In the genomic region with DNA sequence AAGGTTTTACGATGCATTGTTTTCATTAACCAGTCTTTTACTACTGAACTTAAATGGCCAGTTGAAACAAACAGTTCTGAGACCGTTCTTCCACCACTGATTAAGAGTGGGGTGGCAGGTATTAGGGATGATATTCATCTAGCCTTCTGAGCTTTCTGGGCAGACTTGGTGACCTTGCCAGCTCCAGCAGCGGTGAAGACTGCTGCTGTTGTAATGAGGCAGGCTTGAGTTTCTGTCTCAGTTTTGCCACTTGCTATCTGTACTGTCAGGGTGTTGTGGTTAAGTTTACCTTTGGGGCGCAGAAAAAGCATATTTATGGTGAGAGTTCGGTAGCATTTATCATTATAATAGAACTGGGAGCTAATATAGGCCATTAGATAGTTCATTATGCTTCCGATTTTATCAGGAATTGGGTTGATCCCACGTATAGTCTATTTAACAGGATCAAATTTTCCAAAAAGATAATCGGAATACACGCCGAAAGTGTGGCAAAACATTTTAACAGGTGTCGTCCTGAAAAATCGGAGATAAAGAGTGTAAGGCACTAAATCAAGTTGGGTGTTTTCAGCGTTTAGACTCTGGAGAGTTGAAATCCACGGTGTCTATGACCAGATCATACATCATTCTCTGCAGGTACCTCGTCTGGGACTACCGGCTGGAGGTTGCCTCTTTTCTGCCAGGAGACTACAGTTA, we compare ENCODE assay signal across 8 cellular contexts. TPM values are rescaled to one million over a fixed set of nuclear protein-coding genes. Genes with fewer than 3 reads are reported as not detected.
A peak's percentile ranks its signal among the peaks of the same experiment; 100 is the strongest.
DNase-seq lines count a peak whose midpoint lies in the region; ATAC-seq and TF ChIP-seq lines count a peak whose summit lies in the region.

No MANE protein-coding gene starts in this region.

- peak overlapping the region; percentile 98 for H3K4ac ChIP-seq in IMR-90 (ENCODE audit: low read depth, low read length)

- H4K8ac ChIP-seq in IMR-90 (ENCODE audit: low read depth in 2 of 2, low read length in 2 of 2): peak overlapping the region; percentile 89 to 96

- H3K4me3 Mint-ChIP-seq in activated CD8-positive, alpha-beta T cell treated with anti-CD3 and anti-CD28 coated beads, Interleukin-2, amount 10 ng/mL, durations not matched to agents 7 days and 5 days: peak overlapping the region; percentile 95

- no TSS peak for BruUV-seq in IMR-90 (replicated peaks; lab: Mats Ljungman, UMichigan)

- TF ChIP-seq POLR2A in IMR-90 (IDR thresholded peaks at IDR 0.05; ENCODE audit: low read depth, low read length): no peak

- H3K36me3 ChIP-seq in GM06990 (ENCODE audit: control insufficient read depth, insufficient read depth, low read length) (no peaks in the 10 kb centered on the region), IMR-90 (ENCODE audit: control insufficient read depth, insufficient read depth, low read length) (no peaks in the 10 kb centered on the region), neutrophil (no peaks in the 10 kb centered on the region)

- H3K36me3 Mint-ChIP-seq in activated CD8-positive, alpha-beta T cell treated with anti-CD3 and anti-CD28 coated beads, Interleukin-2, amount 10 ng/mL, durations not matched to agents 7 days and 5 days (ENCODE audit: low read depth): peaks cover 25% of the 10 kb centered on the region

- dilution Hi-C loops in IMR-90 (cut with HindIII; ENCODE audit: low sequenced_read_pairs, unreplicated experiment): no loop called here

- peak overlapping the region; percentile 99 for H3K23ac ChIP-seq in IMR-90 (ENCODE audit: low read depth, low read length)

- H2AFZ ChIP-seq in IMR-90 (replicated peaks; ENCODE audit: low read length, poor library complexity): peak overlapping the region; percentile 99

- H3K27ac ChIP-seq in IMR-90 (ENCODE audit: insufficient read depth, low read length): peak overlapping the region; percentile 89
- H3K27ac ChIP-seq in neutrophil: peak overlapping the region; percentile 97

- H3K18ac ChIP-seq in IMR-90 (ENCODE audit: low read depth, low read length): peak overlapping the region; percentile 80

- no peaks in the 10 kb centered on the region for H3K27me3 Mint-ChIP-seq in activated CD8-positive, alpha-beta T cell treated with anti-CD3 and anti-CD28 coated beads, Interleukin-2, amount 10 ng/mL, durations not matched to agents 7 days and 5 days (ENCODE audit: low read depth)

- H4K5ac ChIP-seq in IMR-90 (ENCODE audit: low read depth, low read length): peak overlapping the region; percentile 96

- TF ChIP-seq CTCF in GM06990 (IDR thresholded peaks at IDR 0.05; ENCODE audit: insufficient read depth, low read length, poor library complexity, severe bottlenecking) (no peak), IMR-90 (conservative IDR thresholded peaks at IDR 0.05; ENCODE audit: low read depth, low read length) (no peak), neutrophil (IDR thresholded peaks at IDR 0.05) (no peak)

- no peak for ATAC-seq in IMR-90 (ENCODE audit: low read depth)
- ATAC-seq in activated CD8-positive, alpha-beta T cell treated with anti-CD3 and anti-CD28 coated beads, Interleukin-2, amount 10 ng/mL, durations not matched to agents 7 days and 5 days: peak; percentile 22
- no peak for ATAC-seq in HG02623 (IDR thresholded peaks at IDR 0.05; ENCODE audit: unreplicated experiment)
- ATAC-seq in GM19467 (IDR thresholded peaks at IDR 0.05; ENCODE audit: unreplicated experiment): no peak

- H2BK20ac ChIP-seq in IMR-90 (ENCODE audit: low read depth, low read length): 0 out of 2 replicates have a peak overlapping the region, but pooled peaks have one; percentile 41

- H3K4me2 ChIP-seq in IMR-90 (ENCODE audit: low read depth, low read length): peak overlapping the region; percentile 72

- H2BK5ac ChIP-seq in IMR-90 (ENCODE audit: low read depth, low read length, poor library complexity, severe bottlenecking): peak overlapping the region; percentile 90

- peaks cover 12 to 36% of the 10 kb centered on the region in 2 experiments; a peak in 3 of 4 replicates for H3K79me1 ChIP-seq in IMR-90 (ENCODE audit: low read depth in 1 of 2, low read length in 2 of 2)

- H3K9me1 ChIP-seq in IMR-90 (ENCODE audit: insufficient read depth, low read length): no peaks in the 10 kb centered on the region; the same call in 1 of the 2 replicates

- 0 out of 2 replicates have a peak, but pooled peaks cover 6% of the 10 kb centered on the region for H4K20me1 ChIP-seq in IMR-90 (ENCODE audit: insufficient read depth, low read length)

- peak overlapping the region; percentile 100 for H3K14ac ChIP-seq in IMR-90 (replicated peaks; ENCODE audit: low read depth, low read length)

- intact Hi-C loops in IMR-90 (cut with micrococcal nuclease): no loop called here

- CTCF ChIA-PET in IMR-90 (lab: Yijun Ruan, JAX): no interaction called here
- CTCF ChIA-PET in activated CD8-positive, alpha-beta T cell treated with anti-CD3 and anti-CD28 coated beads, Interleukin-2, amount 10 ng/mL, durations not matched to agents 7 days and 5 days (lab: Charles Lee): interaction anchor here (1.0 to 1.2 kb wide), 3 partner anchors 12 to 36 kb away, joined by 4 to 5 read pairs (median 4); partner anchors contain the start of gene C3AR1

- H3K9me3 Mint-ChIP-seq in activated CD8-positive, alpha-beta T cell treated with anti-CD3 and anti-CD28 coated beads, Interleukin-2, amount 10 ng/mL, durations not matched to agents 7 days and 5 days (ENCODE audit: insufficient read depth): no peaks in the 10 kb centered on the region

- H3K9me3 ChIP-seq in IMR-90 (ENCODE audit: control insufficient read depth, insufficient read depth, low read length) (no peaks in the 10 kb centered on the region), neutrophil (no peaks in the 10 kb centered on the region)

- H3K27me3 ChIP-seq in GM06990 (replicated peaks; ENCODE audit: control insufficient read depth, insufficient read depth, low read length): no peaks in the 10 kb centered on the region
- H3K27me3 ChIP-seq in IMR-90 (ENCODE audit: control insufficient read depth, insufficient read depth, low read length): no peaks in the 10 kb centered on the region
- no peaks in the 10 kb centered on the region for H3K27me3 ChIP-seq in neutrophil

- H2BK120ac ChIP-seq in IMR-90 (ENCODE audit: low read depth, low read length): peak overlapping the region; percentile 87

- POLR2A ChIA-PET in IMR-90 (lab: Charles Lee; ENCODE audit: unreplicated experiment): no interaction called here
- POLR2A ChIA-PET in activated CD8-positive, alpha-beta T cell treated with anti-CD3 and anti-CD28 coated beads, Interleukin-2, amount 10 ng/mL, durations not matched to agents 7 days and 5 days (lab: Charles Lee): interaction anchor here (0.6 to 1.2 kb wide), 7 partner anchors 8 to 146 kb away, joined by 3 to 5 read pairs (median 3); partner anchors contain the start of gene C3AR1

- peak overlapping the region; percentile 97 for H3K56ac ChIP-seq in IMR-90 (ENCODE audit: extremely low read depth, insufficient read depth, low read length)

- H2AK5ac ChIP-seq in IMR-90 (ENCODE audit: low read depth, low read length): peak overlapping the region; percentile 71

- peak overlapping the region; percentile 97 for H3K27ac Mint-ChIP-seq in activated CD8-positive, alpha-beta T cell treated with anti-CD3 and anti-CD28 coated beads, Interleukin-2, amount 10 ng/mL, durations not matched to agents 7 days and 5 days

- peak overlapping the region; percentile 91 for H4K91ac ChIP-seq in IMR-90 (ENCODE audit: insufficient read depth, low read depth, low read length)

- H3K4me3 ChIP-seq in GM06990 (replicated peaks; ENCODE audit: low read depth, low read length): peak overlapping the region; percentile 90
- peak overlapping the region; percentile 70 for H3K4me3 ChIP-seq in IMR-90 (ENCODE audit: insufficient read depth, low read depth, low read length)
- H3K4me3 ChIP-seq in neutrophil (ENCODE audit: low read depth in 1 of 2, low read length in 1 of 2): peak overlapping the region; percentile 84 to 94

- H2BK15ac ChIP-seq in IMR-90 (ENCODE audit: low read depth, low read length): peak overlapping the region; percentile 84; the same call in 2 of the 3 replicates

- TF ChIP-seq RAD21 in IMR-90 (IDR thresholded peaks at IDR 0.05; ENCODE audit: low read length): no peak

- H3K9ac ChIP-seq in IMR-90 (ENCODE audit: low read depth, low read length): peak overlapping the region; percentile 94

- WGBS in IMR-90 (ENCODE audit: extremely low coverage in 2 of 2, insufficient read length in 1 of 2), 2 experiments: 0% methylated on average over 5 of the region's 16 CpGs; no CpG with 5 or more reads in 1 of the 2 experiments

- peaks cover 4% of the 10 kb centered on the region for H3K4me1 ChIP-seq in IMR-90 (ENCODE audit: control insufficient read depth, insufficient read depth, low read length)
- H3K4me1 ChIP-seq in neutrophil (ENCODE audit: control insufficient read depth in 1 of 2, insufficient read depth in 1 of 2, low read depth in 1 of 2, low read length in 1 of 2): peaks cover 65 to 68% of the 10 kb centered on the region in 2 experiments

- peak overlapping the region; percentile 83 for H2AK9ac ChIP-seq in IMR-90 (replicated peaks; ENCODE audit: low read depth, low read length, poor library complexity)

- H3K4me1 Mint-ChIP-seq in activated CD8-positive, alpha-beta T cell treated with anti-CD3 and anti-CD28 coated beads, Interleukin-2, amount 10 ng/mL, durations not matched to agents 7 days and 5 days (ENCODE audit: low read depth): peaks cover 55% of the 10 kb centered on the region

- in situ Hi-C loops in IMR-90 (cut with MboI; ENCODE audit: low sequenced_read_pairs): no loop called here

- no peak for DNase-seq in GM06990 (ENCODE audit: extremely low read depth, insufficient read length)
- no peak for DNase-seq in IMR-90
- DNase-seq in activated CD8-positive, alpha-beta T cell treated with anti-CD3 and anti-CD28 coated beads, Interleukin-2, amount 10 ng/mL, durations not matched to agents 7 days and 5 days: peak; percentile 57
- peak; percentile 18 for DNase-seq in fibroblast of peridontal ligament (ENCODE audit: extremely low read depth)
- DNase-seq in NCI-H2081 treated with DMSO at 0.1 percent for 48 hours (lab: John Stamatoyannopoulos, UW): no peak

RNA-seq across cellular contexts. Expression of gene NECAP1, which starts 0.7 kb away (rescaled TPM):
- 37.3 and 44.2 TPM in 2 replicates for total RNA-seq in IMR-90 (2012; rRNA removed)
- polyA plus RNA-seq in IMR-90 (2012; rRNA removed): 32.2 and 35.6 TPM in 2 replicates
- polyA plus RNA-seq in IMR-90 (2012; cell fraction: cytosol; rRNA removed): 14.7 and 15.9 TPM in 2 replicates
- 15.0 and 44.7 TPM in 2 replicates for polyA plus RNA-seq in IMR-90 (2012; cell fraction: nucleus; rRNA removed; ENCODE audit: low replicate concordance)
- 10 to 100 TPM; 31.9 to 34.3 TPM for total RNA-seq in activated CD8-positive, alpha-beta T cell treated with anti-CD3 and anti-CD28 coated beads, Interleukin-2, amount 10 ng/mL, durations not matched to agents 7 days and 5 days

RNA-seq across cellular contexts. Expression of gene C3AR1, which starts 15.2 kb away (rescaled TPM):
- 0.28 and 0.36 TPM in 2 replicates for total RNA-seq in IMR-90 (2012; rRNA removed)
- polyA plus RNA-seq in IMR-90 (2012; rRNA removed): 0.31 and 0.42 TPM in 2 replicates
- 0.29 and 0.34 TPM in 2 replicates for polyA plus RNA-seq in IMR-90 (2012; cell fraction: cytosol; rRNA removed)
- 0.07 and 0.08 TPM in 2 replicates for polyA plus RNA-seq in IMR-90 (2012; cell fraction: nucleus; rRNA removed; ENCODE audit: low replicate concordance)
- 1 to 10 TPM; 8.8 to 9.1 TPM for total RNA-seq in activated CD8-positive, alpha-beta T cell treated with anti-CD3 and anti-CD28 coated beads, Interleukin-2, amount 10 ng/mL, durations not matched to agents 7 days and 5 days

RNA-seq across cellular contexts. Expression of gene CLEC4A, which starts 42.0 kb away (rescaled TPM):
- total RNA-seq in IMR-90 (2012; rRNA removed): 0.28 TPM in 1 of 2 replicates, not detected in the other
- 0.29 and 0.44 TPM in 2 replicates for polyA plus RNA-seq in IMR-90 (2012; rRNA removed)
- not detected in 2 replicates for polyA plus RNA-seq in IMR-90 (2012; cell fraction: cytosol; rRNA removed)
- 0.67 and 3.9 TPM in 2 replicates for polyA plus RNA-seq in IMR-90 (2012; cell fraction: nucleus; rRNA removed; ENCODE audit: low replicate concordance)
- total RNA-seq in activated CD8-positive, alpha-beta T cell treated with anti-CD3 and anti-CD28 coated beads, Interleukin-2, amount 10 ng/mL, durations not matched to agents 7 days and 5 days: under 1 TPM in 1 of 2 experiments, not detected in 1; 0.34 TPM

RNA-seq across cellular contexts. Expression of gene FOXJ2, which starts 48.9 kb away (rescaled TPM):
- 3.0 and 3.9 TPM in 2 replicates for total RNA-seq in IMR-90 (2012; rRNA removed)
- polyA plus RNA-seq in IMR-90 (2012; rRNA removed): 8.4 and 8.5 TPM in 2 replicates
- 2.5 and 5.1 TPM in 2 replicates for polyA plus RNA-seq in IMR-90 (2012; cell fraction: cytosol; rRNA removed)
- 12.8 and 13.4 TPM in 2 replicates for polyA plus RNA-seq in IMR-90 (2012; cell fraction: nucleus; rRNA removed; ENCODE audit: low replicate concordance)
- total RNA-seq in activated CD8-positive, alpha-beta T cell treated with anti-CD3 and anti-CD28 coated beads, Interleukin-2, amount 10 ng/mL, durations not matched to agents 7 days and 5 days: 10 to 100 TPM; 16.9 to 17.1 TPM

Comparison
In these comparisons a context has a peak if more than half of its experiments do, and no peak if none do; other contexts are left out.
1. DNase-seq: peak in activated CD8-positive, alpha-beta T cell treated with anti-CD3 and anti-CD28 coated beads, Interleukin-2, amount 10 ng/mL, durations not matched to agents 7 days and 5 days (single experiment) and fibroblast of peridontal ligament (single experiment); none in GM06990 (single experiment), IMR-90 (single experiment) and NCI-H2081 treated with DMSO at 0.1 percent for 48 hours (single experiment).
2. Peak in every context shown above with its lines, with median percentiles within 50 percentile points of each other: H3K4me3 ChIP-seq.